In genomic region chr2:160994141-160995002, GRCh38 we compare ENCODE assay signal across 1 cellular context.
TF ChIP-seq lines count a peak whose summit lies in the region.

No MANE protein-coding gene starts in this region.

TF ChIP-seq in SK-N-SH treated with all-trans-retinoic acid at 6 μM for 48 hours, 23 proteins besides CTCF, POLR2A, EP300 and RAD21 (continued from another document):
- no peak for TF ChIP-seq ZNF565 (CRISPR knock-in tag; conservative IDR thresholded peaks at IDR 0.05; ENCODE audit: low read depth)
- no peak for TF ChIP-seq ESRRG (CRISPR knock-in tag; IDR thresholded peaks at IDR 0.05)
